ENCODE assay signal across 1 cellular context in the genomic region with DNA sequence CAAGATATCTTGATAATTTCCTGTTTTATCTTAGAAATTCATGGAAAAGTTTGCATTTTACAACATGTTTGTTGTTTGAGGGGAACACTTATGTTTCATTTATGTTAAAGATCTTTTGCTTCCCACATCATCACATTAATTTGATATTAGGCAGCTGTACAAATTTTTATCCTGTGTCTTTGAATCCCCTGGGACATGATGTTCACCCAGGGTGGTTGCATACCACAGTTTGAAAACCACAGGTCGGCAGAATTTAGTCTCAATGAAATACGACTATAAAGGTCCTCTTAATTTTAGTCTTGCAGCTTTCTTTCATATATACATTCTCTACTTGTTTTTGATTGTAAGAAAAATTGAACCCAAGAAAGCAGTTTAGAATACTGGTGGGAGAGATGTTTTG.
TF ChIP-seq lines count a peak whose summit lies in the region.

No MANE protein-coding gene starts in this region.

TF ChIP-seq in WTC11, 78 proteins besides CTCF, POLR2A, EP300 and RAD21 (continued from another document):
- TF ChIP-seq ZSCAN18 (CRISPR knock-in tag; IDR thresholded peaks at IDR 0.05) (no peak), PRRX2 (CRISPR knock-in tag; IDR thresholded peaks at IDR 0.05) (no peak), TEAD1 (CRISPR knock-in tag; IDR thresholded peaks at IDR 0.05) (no peak), KAT7 (CRISPR knock-in tag; IDR thresholded peaks at IDR 0.05; ENCODE audit: borderline replicate concordance) (no peak), CREB1 (CRISPR knock-in tag; IDR thresholded peaks at IDR 0.05) (no peak), ZNF416 (CRISPR knock-in tag; IDR thresholded peaks at IDR 0.05) (no peak)
- TF ChIP-seq, protein P1, sequence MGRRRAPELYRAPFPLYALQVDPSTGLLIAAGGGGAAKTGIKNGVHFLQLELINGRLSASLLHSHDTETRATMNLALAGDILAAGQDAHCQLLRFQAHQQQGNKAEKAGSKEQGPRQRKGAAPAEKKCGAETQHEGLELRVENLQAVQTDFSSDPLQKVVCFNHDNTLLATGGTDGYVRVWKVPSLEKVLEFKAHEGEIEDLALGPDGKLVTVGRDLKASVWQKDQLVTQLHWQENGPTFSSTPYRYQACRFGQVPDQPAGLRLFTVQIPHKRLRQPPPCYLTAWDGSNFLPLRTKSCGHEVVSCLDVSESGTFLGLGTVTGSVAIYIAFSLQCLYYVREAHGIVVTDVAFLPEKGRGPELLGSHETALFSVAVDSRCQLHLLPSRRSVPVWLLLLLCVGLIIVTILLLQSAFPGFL (CRISPR knock-in tag; IDR thresholded peaks at IDR 0.05; ENCODE audit: borderline replicate concordance) = no peak
